In genomic region chr21:41641510-41641815, GRCh38 we compare ENCODE assay signal across 15 cellular contexts.
DNase-seq lines count a peak whose midpoint lies in the region; ATAC-seq and TF ChIP-seq lines count a peak whose summit lies in the region.
"Had no signal": no experiment of that assay in that cellular context is flagged by ENCODE, and none has a peak within 500 bp of the region (broad histone marks: within the 10 kb centered on the region; RNA-seq: fewer than 3 reads in every experiment).

No MANE protein-coding gene starts in this region.

- CTCF ChIA-PET in T-cell (lab: Charles Lee): no interaction called here

- no peak overlapping the region for H3K23ac ChIP-seq in H9 (ENCODE audit: insufficient read length, low read depth, low read length)

- H3K4me3 ChIP-seq in lower lobe of right lung: no peak overlapping the region
- H3K4me3 ChIP-seq in skin epidermis: no peak overlapping the region

- H3K27ac ChIP-seq in H9 (ENCODE audit: insufficient read length, low read depth, low read length): no peak overlapping the region
- peak overlapping the region; percentile 60 for H3K27ac ChIP-seq in lower lobe of right lung
- H3K27ac ChIP-seq in skin epidermis: peak overlapping the region in 19 of 21 experiments; percentile 6 to 83 (median 57)

- no peaks in the 10 kb centered on the region for H3K79me2 ChIP-seq in H9 (ENCODE audit: insufficient read depth, low read length)

- H4K91ac ChIP-seq in H9 (ENCODE audit: insufficient read length, low read depth, low read length): no peak overlapping the region

- H2AK5ac ChIP-seq in H9 (ENCODE audit: insufficient read length, low read length): no peak overlapping the region

- DNase-seq in H9 (no peak), chondrocyte (ENCODE audit: low spot score) (no peak), lower lobe of right lung (no peak), GOT3 (lab: John Stamatoyannopoulos, UW) (no peak), T-cell (no peak), HUDEP-2 (lab: John Stamatoyannopoulos, UW; ENCODE audit: unreplicated experiment in 76 of 76) (no peak)
- DNase-seq: activated CD8-positive, alpha-beta memory T cell treated with anti-CD3 and anti-CD28 coated beads for 24 hours; activated naive CD4-positive, alpha-beta T cell; cerebellar nuclear complex; DMS79; naive B cell; NCI-H1092; NCI-H510A had no signal

- H3K4me1 Mint-ChIP-seq in H9: peaks cover 0 to 3% of the 10 kb centered on the region in 2 experiments; a peak in 2 of 4 replicates
- peaks cover 42% of the 10 kb centered on the region for H3K4me1 Mint-ChIP-seq in chondrocyte (ENCODE audit: low read depth)
- H3K4me1 Mint-ChIP-seq in T-cell: no peaks in the 10 kb centered on the region
- H3K4me1 Mint-ChIP-seq: naive B cell had no signal

- no peak overlapping the region for H2BK20ac ChIP-seq in H9 (ENCODE audit: low read depth, low read length, poor library complexity, severe bottlenecking)

- H4K5ac ChIP-seq in H9 (ENCODE audit: insufficient read length, low read depth, low read length): no peak overlapping the region

- H3K27me3 ChIP-seq in H9 (ENCODE audit: insufficient read depth, low read length) (no peaks in the 10 kb centered on the region), lower lobe of right lung (ENCODE audit: low read depth) (no peaks in the 10 kb centered on the region)

- H2BK12ac ChIP-seq in H9 (ENCODE audit: insufficient read length, low read depth, low read length): no peak overlapping the region

- peaks cover 2% of the 10 kb centered on the region; the same call in 1 of the 2 replicates for H3K27me3 Mint-ChIP-seq in H9 (ENCODE audit: low read depth)
- no peaks in the 10 kb centered on the region for H3K27me3 Mint-ChIP-seq in chondrocyte (ENCODE audit: low read depth)
- H3K27me3 Mint-ChIP-seq in T-cell: peaks cover 14 to 21% of the 10 kb centered on the region in 2 donors

- no peaks in the 10 kb centered on the region for H3K36me3 ChIP-seq in lower lobe of right lung

- H3K9ac ChIP-seq in H9 (ENCODE audit: extremely low read depth, insufficient read length, low read length): no peak overlapping the region

- no peak overlapping the region for H3K4me2 ChIP-seq in H9 (ENCODE audit: insufficient read depth, insufficient read length, low read length)

- no peak overlapping the region for H2BK15ac ChIP-seq in H9 (ENCODE audit: low read depth, low read length)

- H3K36me3 Mint-ChIP-seq in H9 (ENCODE audit: insufficient read depth in 1 of 3, low read depth in 3 of 3) (no peaks in the 10 kb centered on the region; a peak in 2 of 7 replicates), chondrocyte (ENCODE audit: low read depth) (no peaks in the 10 kb centered on the region), T-cell (no peaks in the 10 kb centered on the region)
- H3K36me3 Mint-ChIP-seq: naive B cell had no signal

- no peak overlapping the region for H3K18ac ChIP-seq in H9 (ENCODE audit: insufficient read length, low read depth, low read length)

- no peaks in the 10 kb centered on the region for H3K23me2 ChIP-seq in H9 (ENCODE audit: insufficient read length, low read depth, low read length, poor library complexity, severe bottlenecking)

- H2BK5ac ChIP-seq in H9 (ENCODE audit: insufficient read length, low read length): no peak overlapping the region

- H2BK120ac ChIP-seq in H9 (ENCODE audit: low read depth, low read length, poor library complexity, severe bottlenecking): no peak overlapping the region

- no CpG with 5 or more reads among the region's 3 CpGs for WGBS in H9 (ENCODE audit: extremely low coverage, insufficient read length, low lambda C conversion rate)

- no peak overlapping the region for H3K4me3 Mint-ChIP-seq in H9
- peak overlapping the region; percentile 51 for H3K4me3 Mint-ChIP-seq in chondrocyte (ENCODE audit: unreplicated experiment)
- no peak overlapping the region for H3K4me3 Mint-ChIP-seq in T-cell
- H3K4me3 Mint-ChIP-seq: naive B cell had no signal

- H3T11ph ChIP-seq in H9 (ENCODE audit: low read length): no peak overlapping the region

- H3K56ac ChIP-seq in H9 (ENCODE audit: insufficient read length, low read depth, low read length): peak overlapping the region; percentile 55

- TF ChIP-seq CTCF in H9 (conservative IDR thresholded peaks at IDR 0.05) (no peak), chondrocyte (IDR thresholded peaks at IDR 0.05) (no peak), lower lobe of right lung (IDR thresholded peaks at IDR 0.05) (no peak)

- POLR2A ChIA-PET in T-cell (lab: Charles Lee): no interaction called here

- no peak overlapping the region for H3K14ac ChIP-seq in H9 (ENCODE audit: insufficient read depth, low read length)

- H3K79me1 ChIP-seq in H9 (ENCODE audit: insufficient read depth, low read depth, low read length, poor library complexity, severe bottlenecking): no peaks in the 10 kb centered on the region

- H4K8ac ChIP-seq in H9 (replicated peaks; ENCODE audit: insufficient read length, low read depth, low read length): no peak overlapping the region

- H4K20me1 ChIP-seq in H9 (ENCODE audit: control insufficient read depth, insufficient read depth, insufficient read length): no peaks in the 10 kb centered on the region

- no peaks in the 10 kb centered on the region for H3K9me3 ChIP-seq in H9 (ENCODE audit: control insufficient read depth, low read depth, low read length)
- peaks cover 4% of the 10 kb centered on the region for H3K9me3 ChIP-seq in lower lobe of right lung

- H3K27ac Mint-ChIP-seq in H9 (no peak overlapping the region), chondrocyte (ENCODE audit: unreplicated experiment) (peak overlapping the region; percentile 98), T-cell (no peak overlapping the region)
- H3K27ac Mint-ChIP-seq: naive B cell had no signal

- no peak overlapping the region for H2AFZ ChIP-seq in H9 (ENCODE audit: low read length)

- H3K9me3 Mint-ChIP-seq in H9 (peaks cover 0 to 6% of the 10 kb centered on the region in 2 experiments; a peak in 2 of 5 replicates), chondrocyte (ENCODE audit: low read depth) (peaks cover 3% of the 10 kb centered on the region), T-cell (no peaks in the 10 kb centered on the region)
- H3K9me3 Mint-ChIP-seq: naive B cell had no signal

- H3K4ac ChIP-seq in H9 (ENCODE audit: low read depth, low read length): no peak overlapping the region

- ATAC-seq in lower lobe of right lung (no peak), T-cell (replicated peaks in 1 of 4) (no peak), HG02981 (IDR thresholded peaks at IDR 0.05; ENCODE audit: unreplicated experiment) (no peak)

- intact Hi-C loops in lower lobe of right lung (cut with DNase I): no loop called here

- H3K4me1 ChIP-seq in H9 (ENCODE audit: insufficient read depth, low read length): no peaks in the 10 kb centered on the region
- no peaks in the 10 kb centered on the region for H3K4me1 ChIP-seq in lower lobe of right lung
